Comparison of ENCODE assay signal across 17 cellular contexts in the genomic region with DNA sequence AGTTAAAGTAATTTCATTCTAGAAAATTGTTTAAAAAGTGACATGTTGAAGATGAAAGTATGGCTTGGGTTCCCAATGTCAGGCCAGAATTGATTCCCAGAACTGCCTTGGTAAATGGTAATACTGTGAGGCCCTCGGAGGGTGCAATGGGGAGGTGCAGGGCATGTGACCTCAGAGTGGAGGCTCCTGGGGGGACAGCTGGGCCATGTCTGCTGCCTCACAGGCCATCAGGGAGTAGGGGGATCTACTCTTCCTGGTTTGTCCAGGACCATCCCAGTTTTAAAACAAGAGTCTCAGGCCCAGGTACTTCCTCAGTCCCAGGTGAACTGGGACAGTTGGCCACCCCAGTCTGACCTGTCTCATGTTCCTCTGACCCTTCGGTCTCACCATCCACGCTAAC. TPM values are rescaled to one million over a fixed set of nuclear protein-coding genes. Genes with fewer than 3 reads are reported as not detected.
DNase-seq lines count a peak whose midpoint lies in the region; ATAC-seq and TF ChIP-seq lines count a peak whose summit lies in the region.
"Had no signal": no experiment of that assay in that cellular context is flagged by ENCODE, and none has a peak within 500 bp of the region (broad histone marks: within the 10 kb centered on the region; RNA-seq: fewer than 3 reads in every experiment).

No MANE protein-coding gene starts in this region.

- H3K27ac ChIP-seq in SU-DHL-6 (ENCODE audit: low read depth, low read length) (peak overlapping the region; percentile 62), lower lobe of right lung (peak overlapping the region; percentile 13), stomach (peak overlapping the region in 3 of 5 donors; percentile 1 to 42 (median 40))
- H3K27ac ChIP-seq: neutrophil had no signal

- peak overlapping the region; percentile 42 for H3K4me2 ChIP-seq in SU-DHL-6 (ENCODE audit: low read depth, low read length, poor library complexity, severe bottlenecking)
- H3K4me2 ChIP-seq: SK-N-SH had no signal

- H3K9ac ChIP-seq in SU-DHL-6 (ENCODE audit: low read length) = peak overlapping the region; percentile 11; the same call in 1 of the 2 replicates
- H3K9ac ChIP-seq: SK-N-SH had no signal

- peak overlapping the region; percentile 83 for H3K27ac Mint-ChIP-seq in activated naive CD4-positive, alpha-beta T cell treated with anti-CD3 and anti-CD28 coated beads for 36 hours
- H3K27ac Mint-ChIP-seq: HFFc6 had no signal

- TF ChIP-seq CTCF in SU-DHL-6 (IDR thresholded peaks at IDR 0.05; ENCODE audit: insufficient read depth, low read length, poor library complexity, severe bottlenecking) = no peak
- TF ChIP-seq CTCF in lower lobe of right lung (IDR thresholded peaks at IDR 0.05) = no peak
- TF ChIP-seq CTCF in stomach (IDR thresholded peaks at IDR 0.05) = no peak

- H3K4me3 Mint-ChIP-seq in activated naive CD4-positive, alpha-beta T cell treated with anti-CD3 and anti-CD28 coated beads for 36 hours = no peak overlapping the region
- H3K4me3 Mint-ChIP-seq: HFFc6 had no signal

- peaks cover 36% of the 10 kb centered on the region for H3K4me1 ChIP-seq in lower lobe of right lung
- peaks cover 21 to 41% (median 32%) of the 10 kb centered on the region in 4 donors for H3K4me1 ChIP-seq in stomach

- TF ChIP-seq EP300 in stomach (IDR thresholded peaks at IDR 0.05) = no peak

- no peaks in the 10 kb centered on the region for H3K9me2 ChIP-seq in SU-DHL-6 (replicated peaks; ENCODE audit: insufficient read depth, low read length)
- H3K9me2 ChIP-seq: SK-N-SH had no signal

- no peaks in the 10 kb centered on the region for H3K27me3 Mint-ChIP-seq in activated naive CD4-positive, alpha-beta T cell treated with anti-CD3 and anti-CD28 coated beads for 36 hours (ENCODE audit: low read depth)

- 92 to 100% (median 97%) methylated on average over 3 of the region's 3 CpGs for WGBS in stomach, 5 donors

- peaks cover 81% of the 10 kb centered on the region for H3K4me1 Mint-ChIP-seq in activated naive CD4-positive, alpha-beta T cell treated with anti-CD3 and anti-CD28 coated beads for 36 hours (ENCODE audit: low read depth)

- CTCF ChIA-PET in activated naive CD4-positive, alpha-beta T cell treated with anti-CD3 and anti-CD28 coated beads for 36 hours (lab: Charles Lee) = no interaction called here

- H4K20me1 ChIP-seq in SU-DHL-6 (ENCODE audit: low read depth, low read length) = no peaks in the 10 kb centered on the region

- H3F3A ChIP-seq in SU-DHL-6 (ENCODE audit: insufficient read depth) = peaks cover 17% of the 10 kb centered on the region; the same call in 1 of the 2 replicates

- H2AFZ ChIP-seq in SU-DHL-6 (ENCODE audit: low read depth, low read length, severe bottlenecking) = no peak overlapping the region

- no peaks in the 10 kb centered on the region for H3K36me3 ChIP-seq in SU-DHL-6 (ENCODE audit: low read length)
- no peaks in the 10 kb centered on the region for H3K36me3 ChIP-seq in lower lobe of right lung
- no peaks in the 10 kb centered on the region for H3K36me3 ChIP-seq in stomach
- H3K36me3 ChIP-seq: neutrophil had no signal

- H3K9me3 ChIP-seq in SU-DHL-6 (ENCODE audit: insufficient read depth, low read length) (no peaks in the 10 kb centered on the region), lower lobe of right lung (no peaks in the 10 kb centered on the region), stomach (no peaks in the 10 kb centered on the region)
- H3K9me3 ChIP-seq: neutrophil, SK-N-SH had no signal

- no peak for TF ChIP-seq POLR2A in stomach (IDR thresholded peaks at IDR 0.05)

- H3K36me3 Mint-ChIP-seq in activated naive CD4-positive, alpha-beta T cell treated with anti-CD3 and anti-CD28 coated beads for 36 hours (ENCODE audit: low read depth) = no peaks in the 10 kb centered on the region

- H3K4me3 ChIP-seq in SU-DHL-6 (ENCODE audit: insufficient read depth, low read length, poor library complexity, severe bottlenecking) (no peak overlapping the region), lower lobe of right lung (no peak overlapping the region), stomach (no peak overlapping the region)

- H3K79me2 ChIP-seq in SU-DHL-6 (ENCODE audit: insufficient read depth, low read length) = no peaks in the 10 kb centered on the region

- no peak for DNase-seq in activated naive CD4-positive, alpha-beta T cell treated with anti-CD3 and anti-CD28 coated beads for 36 hours
- DNase-seq in activated naive CD4-positive, alpha-beta T cell treated with Interleukin-2 at 50 U/mL for 16 hours = no peak
- no peak for DNase-seq in lower lobe of right lung
- DNase-seq in stomach = no peak
- no peak for DNase-seq in NCI-H2171 (lab: John Stamatoyannopoulos, UW)
- DNase-seq: caudate nucleus; effector memory CD4-positive, alpha-beta T cell; HFFc6; NCI-H1694 treated with DMSO at 0.1 percent for 48 hours; NCI-H524 treated with DMSO at 0.1 percent for 48 hours; PC-3; SK-N-SH; substantia nigra had no signal

- H3K9me3 Mint-ChIP-seq in activated naive CD4-positive, alpha-beta T cell treated with anti-CD3 and anti-CD28 coated beads for 36 hours = no peaks in the 10 kb centered on the region
- H3K9me3 Mint-ChIP-seq: HFFc6 had no signal

- no peaks in the 10 kb centered on the region for H3K27me3 ChIP-seq in SU-DHL-6 (ENCODE audit: low read length)
- peaks cover 4% of the 10 kb centered on the region for H3K27me3 ChIP-seq in lower lobe of right lung (ENCODE audit: low read depth)
- peaks cover 0 to 9% (median 0%) of the 10 kb centered on the region in 3 donors for H3K27me3 ChIP-seq in stomach

- intact Hi-C loops in activated naive CD4-positive, alpha-beta T cell treated with anti-CD3 and anti-CD28 coated beads for 36 hours (cut with micrococcal nuclease) = loop anchor here (2.0 to 10.0 kb wide), 2 partner anchors 13 to 713 kb away; no protein-coding TSS in a partner anchor
- intact Hi-C loops in lower lobe of right lung (cut with DNase I) = no loop called here
- intact Hi-C loops in stomach (cut with DNase I; ENCODE audit: low total_unique reads) = no loop called here

- no peak for ATAC-seq in lower lobe of right lung
- ATAC-seq in HG02610 (IDR thresholded peaks at IDR 0.05; ENCODE audit: unreplicated experiment) = no peak
- no peak for ATAC-seq in HG02571 (IDR thresholded peaks at IDR 0.05; ENCODE audit: unreplicated experiment)
- ATAC-seq: PC-3 had no signal

RNA-seq across cellular contexts. Expression of gene SNX9, which starts 55.3 kb away (rescaled TPM):
- 10 to 100 TPM; 34.3 to 34.6 TPM for total RNA-seq in activated naive CD4-positive, alpha-beta T cell treated with anti-CD3 and anti-CD28 coated beads for 36 hours
- total RNA-seq in lower lobe of right lung (25.0 TPM), stomach (10 to 100 TPM; 22.9 to 55.3 (median 37.9) TPM)
- 10 to 100 TPM; 21.4 to 58.7 (median 39.4) TPM for polyA plus RNA-seq in stomach
